Comparison of ENCODE assay signal across 15 cellular contexts in genomic region chr16:19709381-19710136, GRCh38. TPM values are rescaled to one million over a fixed set of nuclear protein-coding genes. Genes with fewer than 3 reads are reported as not detected.
DNase-seq lines count a peak whose midpoint lies in the region; ATAC-seq and TF ChIP-seq lines count a peak whose summit lies in the region.
"Had no signal": no experiment of that assay in that cellular context is flagged by ENCODE, and none has a peak within 500 bp of the region (broad histone marks: within the 10 kb centered on the region; RNA-seq: fewer than 3 reads in every experiment).

No MANE protein-coding gene starts in this region.

- no peak for DNase-seq in activated naive CD4-positive, alpha-beta T cell treated with anti-CD3 and anti-CD28 coated beads for 36 hours
- DNase-seq in dorsolateral prefrontal cortex: peak in 1 of 10 donors; percentile 13
- no peak for DNase-seq in naive thymus-derived CD8-positive, alpha-beta T cell
- DNase-seq in stimulated activated naive CD4-positive, alpha-beta T cell treated with Interleukin-2 at 50 U/mL for 16 hours (lab: John Stamatoyannopoulos, UW): no peak
- DNase-seq: hypothalamus, MV-4-11, NCI-H2107, NCI-H774, RPMI8226 had no signal

- H3K36me3 Mint-ChIP-seq in activated naive CD4-positive, alpha-beta T cell treated with anti-CD3 and anti-CD28 coated beads, Interleukin-2, amount 50 U/mL, for 24 hours: peaks cover 11% of the 10 kb centered on the region
- peaks cover 47% of the 10 kb centered on the region for H3K36me3 Mint-ChIP-seq in activated naive CD4-positive, alpha-beta T cell treated with anti-CD3 and anti-CD28 coated beads for 36 hours (ENCODE audit: low read depth)
- peaks cover 9 to 79% (median 25%) of the 10 kb centered on the region in 3 donors for H3K36me3 Mint-ChIP-seq in naive thymus-derived CD8-positive, alpha-beta T cell

- no peaks in the 10 kb centered on the region for H3K27me3 Mint-ChIP-seq in activated naive CD4-positive, alpha-beta T cell treated with anti-CD3 and anti-CD28 coated beads, Interleukin-2, amount 50 U/mL, for 24 hours
- H3K27me3 Mint-ChIP-seq in activated naive CD4-positive, alpha-beta T cell treated with anti-CD3 and anti-CD28 coated beads for 36 hours (ENCODE audit: low read depth): no peaks in the 10 kb centered on the region
- no peaks in the 10 kb centered on the region for H3K27me3 Mint-ChIP-seq in naive thymus-derived CD8-positive, alpha-beta T cell

- no peaks in the 10 kb centered on the region for H3K27me3 ChIP-seq in dorsolateral prefrontal cortex

- peaks cover 19% of the 10 kb centered on the region for H3K4me1 Mint-ChIP-seq in activated naive CD4-positive, alpha-beta T cell treated with anti-CD3 and anti-CD28 coated beads, Interleukin-2, amount 50 U/mL, for 24 hours
- peaks cover 18% of the 10 kb centered on the region for H3K4me1 Mint-ChIP-seq in activated naive CD4-positive, alpha-beta T cell treated with anti-CD3 and anti-CD28 coated beads for 36 hours (ENCODE audit: low read depth)
- H3K4me1 Mint-ChIP-seq in naive thymus-derived CD8-positive, alpha-beta T cell: peaks cover 1 to 18% (median 18%) of the 10 kb centered on the region in 4 donors

- no peak for TF ChIP-seq CTCF in dorsolateral prefrontal cortex (IDR thresholded peaks at IDR 0.05 in 54 of 56, conservative IDR thresholded peaks at IDR 0.05 in 2 of 56; ENCODE audit: low read depth in 1 of 56, partially characterized antibody in 56 of 56)

- H3K27ac ChIP-seq in dorsolateral prefrontal cortex: peak overlapping the region in 55 of 59 donors; percentile 1 to 80 (median 64)
- peak overlapping the region; percentile 60 for H3K27ac ChIP-seq in temporal lobe (ENCODE audit: low read depth, low read length)
- H3K27ac ChIP-seq: A549 had no signal

- no peaks in the 10 kb centered on the region for H3K9me3 Mint-ChIP-seq in activated naive CD4-positive, alpha-beta T cell treated with anti-CD3 and anti-CD28 coated beads, Interleukin-2, amount 50 U/mL, for 24 hours
- no peaks in the 10 kb centered on the region for H3K9me3 Mint-ChIP-seq in activated naive CD4-positive, alpha-beta T cell treated with anti-CD3 and anti-CD28 coated beads for 36 hours
- no peaks in the 10 kb centered on the region for H3K9me3 Mint-ChIP-seq in naive thymus-derived CD8-positive, alpha-beta T cell

- CTCF ChIA-PET in activated naive CD4-positive, alpha-beta T cell treated with anti-CD3 and anti-CD28 coated beads for 36 hours (lab: Charles Lee): no interaction called here

- no peak for ATAC-seq in naive thymus-derived CD8-positive, alpha-beta T cell
- ATAC-seq in GM21576 (IDR thresholded peaks at IDR 0.05; ENCODE audit: unreplicated experiment): no peak
- ATAC-seq in HG03378 (IDR thresholded peaks at IDR 0.05; ENCODE audit: unreplicated experiment): no peak
- ATAC-seq: activated CD4-positive, CD25-positive, alpha-beta regulatory T cell treated with anti-CD3 and anti-CD28 coated beads, Interleukin-2, amount 50 U/mL, for 24 hours had no signal

- peak overlapping the region; percentile 4 for H3K27ac Mint-ChIP-seq in activated naive CD4-positive, alpha-beta T cell treated with anti-CD3 and anti-CD28 coated beads, Interleukin-2, amount 50 U/mL, for 24 hours
- H3K27ac Mint-ChIP-seq in activated naive CD4-positive, alpha-beta T cell treated with anti-CD3 and anti-CD28 coated beads for 36 hours: no peak overlapping the region
- peak overlapping the region in 6 of 10 donors; percentile 32 to 94 (median 64) for H3K27ac Mint-ChIP-seq in naive thymus-derived CD8-positive, alpha-beta T cell

- intact Hi-C loops in activated naive CD4-positive, alpha-beta T cell treated with anti-CD3 and anti-CD28 coated beads for 36 hours (cut with micrococcal nuclease): no loop called here
- intact Hi-C loops in dorsolateral prefrontal cortex (cut with DNase I): loop anchor here in 1 of 2 donors (5.0 kb wide), 1 partner anchor 43 kb away; no protein-coding TSS in a partner anchor

- no peak overlapping the region for H3K4me3 ChIP-seq in dorsolateral prefrontal cortex
- H3K4me3 ChIP-seq: A549 had no signal

- POLR2A ChIA-PET in naive thymus-derived CD8-positive, alpha-beta T cell (lab: Charles Lee): interaction anchor here (1.2 kb wide), 1 partner anchor 9 kb away, joined by 5 read pairs; the partner anchor contains the start of genes IQCK and KNOP1

- no peak overlapping the region for H3K4me3 Mint-ChIP-seq in activated naive CD4-positive, alpha-beta T cell treated with anti-CD3 and anti-CD28 coated beads, Interleukin-2, amount 50 U/mL, for 24 hours
- H3K4me3 Mint-ChIP-seq in activated naive CD4-positive, alpha-beta T cell treated with anti-CD3 and anti-CD28 coated beads for 36 hours: no peak overlapping the region
- no peak overlapping the region for H3K4me3 Mint-ChIP-seq in naive thymus-derived CD8-positive, alpha-beta T cell

RNA-seq across cellular contexts. Expression of gene KNOP1, which starts 8.5 kb away (rescaled TPM):
- total RNA-seq in activated naive CD4-positive, alpha-beta T cell treated with anti-CD3 and anti-CD28 coated beads for 36 hours: 10 to 100 TPM; 24.4 to 26.1 TPM
- total RNA-seq in dorsolateral prefrontal cortex: 10 to 100 TPM; 13.0 to 94.8 (median 30.2) TPM
- 10 to 100 TPM; 14.4 to 14.5 TPM for total RNA-seq in naive thymus-derived CD8-positive, alpha-beta T cell
- polyA plus RNA-seq in naive thymus-derived CD8-positive, alpha-beta T cell: 10 to 100 TPM in 1 of 3 donors, 1 to 10 TPM in 2; 4.7 to 10.8 (median 7.2) TPM
- 18.9 TPM for total RNA-seq in temporal lobe

RNA-seq across cellular contexts. Expression of gene IQCK, which starts 8.5 kb away (rescaled TPM):
- total RNA-seq in activated naive CD4-positive, alpha-beta T cell treated with anti-CD3 and anti-CD28 coated beads for 36 hours: 1 to 10 TPM; 2.8 to 3.9 TPM
- total RNA-seq in dorsolateral prefrontal cortex (10 to 100 TPM; 13.2 to 40.2 (median 23.3) TPM), temporal lobe (6.4 TPM)
- 1 to 10 TPM; 2.0 to 2.3 TPM for total RNA-seq in naive thymus-derived CD8-positive, alpha-beta T cell
- 1 to 10 TPM; 1.7 to 3.1 (median 2.5) TPM for polyA plus RNA-seq in naive thymus-derived CD8-positive, alpha-beta T cell
